Comparison of ENCODE assay signal across 1 cellular context in the genomic region with DNA sequence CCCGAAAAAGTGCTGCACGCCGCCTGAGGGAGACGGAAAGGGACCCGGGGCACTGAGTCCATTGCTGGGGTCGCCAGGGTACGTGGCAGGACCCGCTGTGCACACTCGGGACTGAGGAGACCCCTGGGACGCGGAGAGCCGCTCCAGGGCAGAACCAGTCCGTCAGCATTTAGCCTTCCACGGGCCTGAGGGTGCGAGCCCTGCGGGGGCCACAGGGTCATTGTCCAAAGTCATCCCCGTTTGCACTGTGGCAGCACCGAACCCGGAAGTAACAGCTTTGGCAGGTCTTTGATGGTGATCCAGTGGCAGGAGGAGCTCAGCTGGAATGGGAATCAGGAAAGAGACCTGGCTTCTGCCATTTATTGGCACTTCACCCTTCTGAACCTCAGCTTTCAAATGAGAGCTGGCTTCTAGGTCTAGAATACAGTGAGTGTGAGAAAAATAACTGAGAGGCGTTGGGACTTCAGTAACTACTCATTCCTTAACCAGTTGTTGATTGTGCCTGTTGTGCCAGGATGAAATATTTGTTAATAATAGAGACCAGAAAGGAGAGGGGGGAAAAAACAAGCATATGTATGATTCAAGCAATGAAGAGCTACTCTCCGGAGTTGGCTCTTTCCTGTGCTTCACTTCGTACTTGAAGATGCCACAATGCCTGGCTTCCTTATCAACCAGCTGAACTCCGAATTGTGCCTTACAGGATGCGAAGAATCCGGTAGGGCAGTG.
TF ChIP-seq lines count a peak whose summit lies in the region.

No MANE protein-coding gene starts in this region.

TF ChIP-seq in HepG2, 621 proteins besides CTCF, POLR2A, EP300 and RAD21 (continued from another document):
- TF ChIP-seq, protein P1, sequence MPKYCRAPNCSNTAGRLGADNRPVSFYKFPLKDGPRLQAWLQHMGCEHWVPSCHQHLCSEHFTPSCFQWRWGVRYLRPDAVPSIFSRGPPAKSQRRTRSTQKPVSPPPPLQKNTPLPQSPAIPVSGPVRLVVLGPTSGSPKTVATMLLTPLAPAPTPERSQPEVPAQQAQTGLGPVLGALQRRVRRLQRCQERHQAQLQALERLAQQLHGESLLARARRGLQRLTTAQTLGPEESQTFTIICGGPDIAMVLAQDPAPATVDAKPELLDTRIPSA (CRISPR knock-in tag; IDR thresholded peaks at IDR 0.05; ENCODE audit: borderline replicate concordance) = no peak
- TF ChIP-seq, protein P2, sequence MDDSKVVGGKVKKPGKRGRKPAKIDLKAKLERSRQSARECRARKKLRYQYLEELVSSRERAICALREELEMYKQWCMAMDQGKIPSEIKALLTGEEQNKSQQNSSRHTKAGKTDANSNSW (CRISPR knock-in tag; IDR thresholded peaks at IDR 0.05; ENCODE audit: borderline replicate concordance) = no peak
- no peak for TF ChIP-seq ONECUT2 (CRISPR knock-in tag; IDR thresholded peaks at IDR 0.05)
- no peak for TF ChIP-seq CEBPG (CRISPR knock-in tag; IDR thresholded peaks at IDR 0.05)
- TF ChIP-seq SP1 (IDR thresholded peaks at IDR 0.05) = no peak
- no peak for TF ChIP-seq SP1 (CRISPR knock-in tag; IDR thresholded peaks at IDR 0.05)
TF ChIP-seq in HepG2: peak in this region for 106.
